In genomic region chr12:108732489-108732888, GRCh38 we compare ENCODE assay signal across 8 cellular contexts. TPM values are rescaled to one million over a fixed set of nuclear protein-coding genes. Genes with fewer than 3 reads are reported as not detected.
A peak's percentile ranks its signal among the peaks of the same experiment; 100 is the strongest.
DNase-seq lines count a peak whose midpoint lies in the region; ATAC-seq lines count a peak whose summit lies in the region.

No MANE protein-coding gene starts in this region.

- H3K4me3 Mint-ChIP-seq in T-helper 1 cell treated with Interleukin-12 subunit alpha and Interleukin-12 subunit beta and Interleukin-4 antibody, amounts not matched to agents 30 μg/mL and 1 μg/mL, for 36 hours = peak overlapping the region; percentile 93
- peak overlapping the region; percentile 97 for H3K4me3 Mint-ChIP-seq in activated naive CD8-positive, alpha-beta T cell treated with anti-CD3 and anti-CD28 coated beads, Interleukin-2, amount 10 ng/mL, durations not matched to agents 7 days and 5 days
- H3K4me3 Mint-ChIP-seq in immature natural killer cell = peak overlapping the region; percentile 93 to 98 (median 97)

- H3K4me1 ChIP-seq in subcutaneous abdominal adipose tissue (ENCODE audit: control insufficient read depth in 5 of 5, insufficient read depth in 5 of 5, low read length in 5 of 5) = peaks cover 0 to 36% (median 29%) of the 10 kb centered on the region in 5 donors

- peak overlapping the region; percentile 93 for H3K27ac ChIP-seq in subcutaneous abdominal adipose tissue (ENCODE audit: low read depth, low read length)

- H3K9me3 Mint-ChIP-seq in T-helper 1 cell treated with Interleukin-12 subunit alpha and Interleukin-12 subunit beta and Interleukin-4 antibody, amounts not matched to agents 30 μg/mL and 1 μg/mL, for 36 hours = no peaks in the 10 kb centered on the region
- no peaks in the 10 kb centered on the region for H3K9me3 Mint-ChIP-seq in activated naive CD8-positive, alpha-beta T cell treated with anti-CD3 and anti-CD28 coated beads, Interleukin-2, amount 10 ng/mL, durations not matched to agents 7 days and 5 days
- no peaks in the 10 kb centered on the region for H3K9me3 Mint-ChIP-seq in immature natural killer cell

- H3K9ac ChIP-seq in subcutaneous abdominal adipose tissue (ENCODE audit: low read length in 5 of 5) = peak overlapping the region; percentile 16 to 84 (median 68)

- peaks cover 34% of the 10 kb centered on the region for H3K4me1 Mint-ChIP-seq in T-helper 1 cell treated with Interleukin-12 subunit alpha and Interleukin-12 subunit beta and Interleukin-4 antibody, amounts not matched to agents 30 μg/mL and 1 μg/mL, for 36 hours (ENCODE audit: low read depth)
- H3K4me1 Mint-ChIP-seq in activated naive CD8-positive, alpha-beta T cell treated with anti-CD3 and anti-CD28 coated beads, Interleukin-2, amount 10 ng/mL, durations not matched to agents 7 days and 5 days = peaks cover 36% of the 10 kb centered on the region
- H3K4me1 Mint-ChIP-seq in immature natural killer cell = peaks cover 31 to 39% of the 10 kb centered on the region in 2 donors

- no peak for ATAC-seq in activated naive CD8-positive, alpha-beta T cell treated with anti-CD3 and anti-CD28 coated beads, Interleukin-2, amount 10 ng/mL, durations not matched to agents 7 days and 5 days (ENCODE audit: low read depth)
- no peak for ATAC-seq in GM19455 (IDR thresholded peaks at IDR 0.05; ENCODE audit: unreplicated experiment)
- ATAC-seq in GM19397 (IDR thresholded peaks at IDR 0.05; ENCODE audit: unreplicated experiment) = no peak

- H3K27me3 ChIP-seq in subcutaneous abdominal adipose tissue (ENCODE audit: control insufficient read depth in 5 of 5, insufficient read depth in 4 of 5, low read length in 5 of 5) = no peaks in the 10 kb centered on the region

- H3K4me3 ChIP-seq in subcutaneous abdominal adipose tissue (ENCODE audit: low read depth in 1 of 5, low read length in 5 of 5) = peak overlapping the region; percentile 62 to 93 (median 71)

- H3K9me3 ChIP-seq in subcutaneous abdominal adipose tissue (ENCODE audit: control insufficient read depth in 5 of 5, low read length in 5 of 5) = no peaks in the 10 kb centered on the region

- H3K27me3 Mint-ChIP-seq in T-helper 1 cell treated with Interleukin-12 subunit alpha and Interleukin-12 subunit beta and Interleukin-4 antibody, amounts not matched to agents 30 μg/mL and 1 μg/mL, for 36 hours (ENCODE audit: low read depth) = peaks cover 8% of the 10 kb centered on the region
- H3K27me3 Mint-ChIP-seq in activated naive CD8-positive, alpha-beta T cell treated with anti-CD3 and anti-CD28 coated beads, Interleukin-2, amount 10 ng/mL, durations not matched to agents 7 days and 5 days = no peaks in the 10 kb centered on the region
- peaks cover 12 to 20% (median 13%) of the 10 kb centered on the region in 3 donors for H3K27me3 Mint-ChIP-seq in immature natural killer cell (ENCODE audit: low read depth in 3 of 3)

- H3K27ac Mint-ChIP-seq in T-helper 1 cell treated with Interleukin-12 subunit alpha and Interleukin-12 subunit beta and Interleukin-4 antibody, amounts not matched to agents 30 μg/mL and 1 μg/mL, for 36 hours = no peak overlapping the region
- peak overlapping the region; percentile 99 for H3K27ac Mint-ChIP-seq in activated naive CD8-positive, alpha-beta T cell treated with anti-CD3 and anti-CD28 coated beads, Interleukin-2, amount 10 ng/mL, durations not matched to agents 7 days and 5 days
- H3K27ac Mint-ChIP-seq in immature natural killer cell = peak overlapping the region; percentile 59 to 98 (median 92)

- no peaks in the 10 kb centered on the region for H3K36me3 ChIP-seq in subcutaneous abdominal adipose tissue (ENCODE audit: control insufficient read depth in 5 of 5, insufficient read depth in 5 of 5, low read length in 5 of 5)

- POLR2A ChIA-PET in activated naive CD8-positive, alpha-beta T cell treated with anti-CD3 and anti-CD28 coated beads, Interleukin-2, amount 10 ng/mL, durations not matched to agents 7 days and 5 days (lab: Charles Lee) = interaction anchor here (0.6 kb wide), 1 partner anchor 212 kb away, joined by 3 read pairs; no protein-coding TSS in a partner anchor

- DNase-seq in T-helper 1 cell (no peak), immature natural killer cell (peak in 1 of 3 donors; percentile 7), 8988T (no peak)
- DNase-seq in activated naive CD8-positive, alpha-beta T cell treated with anti-CD3 and anti-CD28 coated beads, Interleukin-2, amount 10 ng/mL, durations not matched to agents 7 days and 5 days = no peak

- H3K36me3 Mint-ChIP-seq in T-helper 1 cell treated with Interleukin-12 subunit alpha and Interleukin-12 subunit beta and Interleukin-4 antibody, amounts not matched to agents 30 μg/mL and 1 μg/mL, for 36 hours (ENCODE audit: low read depth) = peaks cover 1% of the 10 kb centered on the region
- peaks cover 2% of the 10 kb centered on the region for H3K36me3 Mint-ChIP-seq in activated naive CD8-positive, alpha-beta T cell treated with anti-CD3 and anti-CD28 coated beads, Interleukin-2, amount 10 ng/mL, durations not matched to agents 7 days and 5 days
- H3K36me3 Mint-ChIP-seq in immature natural killer cell = no peaks in the 10 kb centered on the region

RNA-seq across cellular contexts. Expression of gene CORO1C, which starts 1.2 kb away (rescaled TPM):
- 10 to 100 TPM; 47.4 to 53.7 TPM for total RNA-seq in activated naive CD8-positive, alpha-beta T cell treated with anti-CD3 and anti-CD28 coated beads, Interleukin-2, amount 10 ng/mL, durations not matched to agents 7 days and 5 days
- 10 to 100 TPM; 31.8 to 80.0 (median 32.1) TPM for polyA plus RNA-seq in immature natural killer cell
